Comparison of ENCODE assay signal across 13 cellular contexts in the genomic region with DNA sequence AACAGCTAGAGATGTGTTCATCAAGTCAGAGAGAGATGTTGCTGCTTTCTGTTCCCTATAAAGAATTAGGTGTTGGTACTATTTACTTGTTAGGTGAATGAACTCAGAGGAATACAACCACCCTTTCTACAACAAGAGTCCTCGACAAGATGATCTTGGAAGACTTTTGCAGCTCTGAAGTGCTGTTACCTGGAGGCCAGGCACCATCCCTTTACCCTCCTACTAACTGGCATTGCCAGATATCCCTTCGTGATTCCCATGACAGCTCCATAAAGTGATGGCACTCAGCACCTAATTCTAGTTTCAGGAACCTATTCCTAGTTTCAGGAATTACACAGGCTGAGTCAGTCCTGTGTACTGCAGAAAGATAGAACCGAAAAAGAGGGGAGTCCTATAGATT. TPM values are rescaled to one million over a fixed set of nuclear protein-coding genes. Genes with fewer than 3 reads are reported as not detected.
DNase-seq lines count a peak whose midpoint lies in the region; ATAC-seq, FAIRE-seq and TF ChIP-seq lines count a peak whose summit lies in the region.
"Had no signal": no experiment of that assay in that cellular context is flagged by ENCODE, and none has a peak within 500 bp of the region (broad histone marks: within the 10 kb centered on the region; RNA-seq: fewer than 3 reads in every experiment).

No MANE protein-coding gene starts in this region.

- H3K9me3 Mint-ChIP-seq in stimulated activated naive CD8-positive, alpha-beta T cell treated with anti-CD3 and anti-CD28 coated beads, Interleukin-15, Interleukin-2, amounts not matched to agents 100 ng/mL and 50 ng/mL, for 24 hours, result no peaks in the 10 kb centered on the region
- H3K9me3 Mint-ChIP-seq in activated CD4-positive, alpha-beta memory T cell treated with anti-CD3 and anti-CD28 coated beads for 36 hours, result no peaks in the 10 kb centered on the region
- H3K9me3 Mint-ChIP-seq in endothelial cell (ENCODE audit: unreplicated experiment), result no peaks in the 10 kb centered on the region
- H3K9me3 Mint-ChIP-seq in stimulated activated effector memory CD8-positive, alpha-beta T cell treated with anti-CD3 and anti-CD28 coated beads, Interleukin-12 subunit alpha, Interleukin-12 subunit beta, amount 100 ng/mL, for 72 hours, result no peaks in the 10 kb centered on the region

- no peak overlapping the region for H3K4me3 ChIP-seq in HepG2 (replicated peaks in 1 of 3; ENCODE audit: insufficient read depth in 1 of 3, low read depth in 2 of 3, low read length in 3 of 3)
- H3K4me3 ChIP-seq: adrenal gland, SK-N-MC had no signal

- no peak overlapping the region for H2AFZ ChIP-seq in HepG2 (ENCODE audit: low read length)

- no peak for TF ChIP-seq POLR2A in HepG2 (IDR thresholded peaks at IDR 0.05; ENCODE audit: insufficient read depth in 1 of 2, low read depth in 2 of 2, low read length in 2 of 2)

- no peaks in the 10 kb centered on the region for H4K20me1 ChIP-seq in HepG2 (ENCODE audit: insufficient read depth, low read length)

- H3K4me1 ChIP-seq in HepG2 (ENCODE audit: insufficient read depth, low read length), result peaks cover 43% of the 10 kb centered on the region

- CTCF ChIA-PET in activated CD4-positive, alpha-beta memory T cell treated with anti-CD3 and anti-CD28 coated beads for 36 hours (lab: Charles Lee), result interaction anchor here (1.3 to 2.9 kb wide), 4 partner anchors 8 to 43 kb away, joined by 4 to 18 read pairs (median 5); a partner anchor contains a TSS
- CTCF ChIA-PET in HepG2 (lab: Yijun Ruan, JAX; ENCODE audit: low intra/inter-chr PET ratio, low total read pairs), result no interaction called here

- peaks cover 16 to 87% of the 10 kb centered on the region in 2 experiments for H3K36me3 ChIP-seq in HepG2 (replicated peaks in 1 of 2; ENCODE audit: control insufficient read depth in 1 of 2, insufficient read depth in 2 of 2, low read length in 2 of 2)

- H3K4me1 Mint-ChIP-seq in stimulated activated naive CD8-positive, alpha-beta T cell treated with anti-CD3 and anti-CD28 coated beads, Interleukin-15, Interleukin-2, amounts not matched to agents 100 ng/mL and 50 ng/mL, for 24 hours (ENCODE audit: low read depth), result peaks cover 95% of the 10 kb centered on the region
- peaks cover 87% of the 10 kb centered on the region for H3K4me1 Mint-ChIP-seq in activated CD4-positive, alpha-beta memory T cell treated with anti-CD3 and anti-CD28 coated beads for 36 hours (ENCODE audit: low read depth)
- peaks cover 20% of the 10 kb centered on the region for H3K4me1 Mint-ChIP-seq in endothelial cell (ENCODE audit: unreplicated experiment)
- H3K4me1 Mint-ChIP-seq in stimulated activated effector memory CD8-positive, alpha-beta T cell treated with anti-CD3 and anti-CD28 coated beads, Interleukin-12 subunit alpha, Interleukin-12 subunit beta, amount 100 ng/mL, for 72 hours, result peaks cover 85% of the 10 kb centered on the region

- no peaks in the 10 kb centered on the region for H3K27me3 ChIP-seq in HepG2 (ENCODE audit: control insufficient read depth in 1 of 2, insufficient read depth in 2 of 2, low read length in 2 of 2)
- H3K27me3 ChIP-seq: adrenal gland had no signal

- no peak overlapping the region for H3K9ac ChIP-seq in HepG2 (ENCODE audit: insufficient read depth, low read depth, low read length)

- no TSS peak for BruUV-seq in HepG2 (replicated peaks; lab: Mats Ljungman, UMichigan)

- H3K9me3 ChIP-seq in HepG2 (ENCODE audit: low read length), result no peaks in the 10 kb centered on the region
- H3K9me3 ChIP-seq: adrenal gland had no signal

- no peak for ATAC-seq in stimulated activated naive CD8-positive, alpha-beta T cell treated with anti-CD3 and anti-CD28 coated beads, Interleukin-15, Interleukin-2, amounts not matched to agents 100 U/mL and 50 U/mL, for 24 hours
- no peak for ATAC-seq in HepG2
- no peak for ATAC-seq in stimulated activated effector memory CD8-positive, alpha-beta T cell treated with anti-CD3 and anti-CD28 coated beads, Interleukin-12 subunit alpha, Interleukin-12 subunit beta, amount 100 ng/mL, for 72 hours

- H3K27ac Mint-ChIP-seq in stimulated activated naive CD8-positive, alpha-beta T cell treated with anti-CD3 and anti-CD28 coated beads, Interleukin-15, Interleukin-2, amounts not matched to agents 100 ng/mL and 50 ng/mL, for 24 hours, result peak overlapping the region; percentile 84
- H3K27ac Mint-ChIP-seq in activated CD4-positive, alpha-beta memory T cell treated with anti-CD3 and anti-CD28 coated beads for 36 hours, result peak overlapping the region; percentile 77
- H3K27ac Mint-ChIP-seq in endothelial cell (ENCODE audit: unreplicated experiment), result no peak overlapping the region
- H3K27ac Mint-ChIP-seq in stimulated activated effector memory CD8-positive, alpha-beta T cell treated with anti-CD3 and anti-CD28 coated beads, Interleukin-12 subunit alpha, Interleukin-12 subunit beta, amount 100 ng/mL, for 72 hours, result no peak overlapping the region

- no peaks in the 10 kb centered on the region for H3K27me3 Mint-ChIP-seq in stimulated activated naive CD8-positive, alpha-beta T cell treated with anti-CD3 and anti-CD28 coated beads, Interleukin-15, Interleukin-2, amounts not matched to agents 100 ng/mL and 50 ng/mL, for 24 hours
- no peaks in the 10 kb centered on the region for H3K27me3 Mint-ChIP-seq in activated CD4-positive, alpha-beta memory T cell treated with anti-CD3 and anti-CD28 coated beads for 36 hours
- H3K27me3 Mint-ChIP-seq in endothelial cell (ENCODE audit: unreplicated experiment), result no peaks in the 10 kb centered on the region

- H3K4me2 ChIP-seq in HepG2 (ENCODE audit: low read depth, low read length), result no peak overlapping the region

- TF ChIP-seq CTCF in endothelial cell (IDR thresholded peaks at IDR 0.05; ENCODE audit: unreplicated experiment), result no peak
- no peak for TF ChIP-seq CTCF in HepG2 (CRISPR knock-in tag; IDR thresholded peaks at IDR 0.05)

- POLR2A ChIA-PET in activated CD4-positive, alpha-beta memory T cell treated with anti-CD3 and anti-CD28 coated beads for 36 hours (lab: Charles Lee), result no interaction called here
- POLR2A ChIA-PET in HepG2 (lab: Yijun Ruan, JAX), result no interaction called here

- DNase-seq in stimulated activated naive CD8-positive, alpha-beta T cell treated with anti-CD3 and anti-CD28 coated beads, Interleukin-15, Interleukin-2, amounts not matched to agents 100 U/mL and 50 U/mL, for 24 hours, result no peak
- DNase-seq in activated CD4-positive, alpha-beta memory T cell treated with anti-CD3 and anti-CD28 coated beads for 36 hours, result no peak
- no peak for DNase-seq in endothelial cell (ENCODE audit: low spot score)
- no peak for DNase-seq in HepG2 (ENCODE audit: low spot score)
- DNase-seq in stimulated activated effector memory CD8-positive, alpha-beta T cell treated with anti-CD3 and anti-CD28 coated beads, Interleukin-12 subunit alpha, Interleukin-12 subunit beta, amount 100 ng/mL, for 72 hours (ENCODE audit: low spot score in 2 of 2), result no peak
- no peak for DNase-seq in COLO829 (ENCODE audit: low spot score)
- DNase-seq in effector CD8-positive, alpha-beta T cell (lab: John Stamatoyannopoulos, UW), result no peak
- DNase-seq: adrenal gland; central memory CD4-positive, alpha-beta T cell; NCI-H2029; NCI-H510A treated with DMSO at 0.1 percent for 48 hours had no signal

- H3K4me3 Mint-ChIP-seq in stimulated activated naive CD8-positive, alpha-beta T cell treated with anti-CD3 and anti-CD28 coated beads, Interleukin-15, Interleukin-2, amounts not matched to agents 100 ng/mL and 50 ng/mL, for 24 hours, result peak overlapping the region; percentile 3
- no peak overlapping the region for H3K4me3 Mint-ChIP-seq in activated CD4-positive, alpha-beta memory T cell treated with anti-CD3 and anti-CD28 coated beads for 36 hours
- H3K4me3 Mint-ChIP-seq in endothelial cell (ENCODE audit: unreplicated experiment), result peak overlapping the region; percentile 56
- H3K4me3 Mint-ChIP-seq in stimulated activated effector memory CD8-positive, alpha-beta T cell treated with anti-CD3 and anti-CD28 coated beads, Interleukin-12 subunit alpha, Interleukin-12 subunit beta, amount 100 ng/mL, for 72 hours, result no peak overlapping the region

- intact Hi-C loops in activated CD4-positive, alpha-beta memory T cell treated with anti-CD3 and anti-CD28 coated beads for 36 hours (cut with micrococcal nuclease), result no loop called here
- intact Hi-C loops in HepG2 (cut with micrococcal nuclease; ENCODE audit: unreplicated experiment), result no loop called here

- TF ChIP-seq RAD21 in HepG2 (CRISPR knock-in tag; IDR thresholded peaks at IDR 0.05), result no peak

- no peak for FAIRE-seq in HepG2 (lab: Jason Lieb, UNC)

- TF ChIP-seq EP300 in HepG2 (IDR thresholded peaks at IDR 0.05; ENCODE audit: low read depth in 2 of 2, low read length in 2 of 2), result no peak
- TF ChIP-seq EP300 in HepG2 (CRISPR knock-in tag; IDR thresholded peaks at IDR 0.05; ENCODE audit: borderline replicate concordance), result no peak

- no peak overlapping the region for H3K27ac ChIP-seq in HepG2 (ENCODE audit: extremely low read length, insufficient read depth, low read length)
- H3K27ac ChIP-seq: SK-N-MC had no signal

- peaks cover 89% of the 10 kb centered on the region for H3K36me3 Mint-ChIP-seq in stimulated activated naive CD8-positive, alpha-beta T cell treated with anti-CD3 and anti-CD28 coated beads, Interleukin-15, Interleukin-2, amounts not matched to agents 100 ng/mL and 50 ng/mL, for 24 hours (ENCODE audit: low read depth)
- peaks cover 67% of the 10 kb centered on the region for H3K36me3 Mint-ChIP-seq in activated CD4-positive, alpha-beta memory T cell treated with anti-CD3 and anti-CD28 coated beads for 36 hours
- peaks cover 48% of the 10 kb centered on the region for H3K36me3 Mint-ChIP-seq in endothelial cell (ENCODE audit: low read depth, unreplicated experiment)
- H3K36me3 Mint-ChIP-seq in stimulated activated effector memory CD8-positive, alpha-beta T cell treated with anti-CD3 and anti-CD28 coated beads, Interleukin-12 subunit alpha, Interleukin-12 subunit beta, amount 100 ng/mL, for 72 hours, result peaks cover 100% of the 10 kb centered on the region

- WGBS in HepG2 (ENCODE audit: low lambda C conversion rate), result 99% methylated on average over 3 of the region's 3 CpGs

- in situ Hi-C loops in HepG2 (cut with HindIII; ENCODE audit: extremely low pct_ligation_motif_present, low pct_unique_long_range_greater_than_20kb), result no loop called here

- peaks cover 33% of the 10 kb centered on the region for H3K79me2 ChIP-seq in HepG2 (ENCODE audit: insufficient read depth, low read length)

RNA-seq across cellular contexts. Expression of a gene that starts 9.9 kb away (rescaled TPM):
- 100 to 1,000 TPM; 564 to 570 TPM for total RNA-seq in activated CD4-positive, alpha-beta memory T cell treated with anti-CD3 and anti-CD28 coated beads for 36 hours
- 468 TPM for total RNA-seq in endothelial cell (ENCODE audit: unreplicated experiment)
- 168 and 201 TPM in 2 replicates for total RNA-seq in HepG2 (2016; rRNA removed; fragmentation: Illumina TruSeq; extraction: Trizol)
- 312 and 330 TPM in 2 replicates for total RNA-seq in HepG2 (2016; cell fraction: cytosol; rRNA removed; fragmentation: Illumina TruSeq; extraction: Trizol; ENCODE audit: low read depth)
- total RNA-seq in HepG2 (2016; cell fraction: insoluble cytoplasmic fraction; rRNA removed; fragmentation: Illumina TruSeq; extraction: Trizol), result 163 and 189 TPM in 2 replicates
- 389 and 391 TPM in 2 replicates for total RNA-seq in HepG2 (2016; cell fraction: membrane; rRNA removed; fragmentation: Illumina TruSeq; extraction: Trizol)
- total RNA-seq in HepG2 (2016; cell fraction: nucleus; rRNA removed; fragmentation: Illumina TruSeq; extraction: Trizol), result 103 and 109 TPM in 2 replicates
- 257 and 303 TPM in 2 replicates for polyA plus RNA-seq in HepG2 (2011; rRNA removed)
- 184 and 199 TPM in 2 replicates for polyA plus RNA-seq in HepG2 (2011; cell fraction: cytosol; rRNA removed)
- 103 and 125 TPM in 2 replicates for polyA plus RNA-seq in HepG2 (2011; cell fraction: nucleus; rRNA removed)
- 165 and 176 TPM in 2 replicates for polyA plus RNA-seq in HepG2 (2012)
- polyA plus RNA-seq in HepG2 (2016; cell fraction: cytosol; fragmentation: Illumina TruSeq; extraction: Trizol; ENCODE audit: low read depth), result 614 and 653 TPM in 2 replicates
- 342 and 343 TPM in 2 replicates for polyA plus RNA-seq in HepG2 (2016; cell fraction: insoluble cytoplasmic fraction; fragmentation: Illumina TruSeq; extraction: Trizol; ENCODE audit: low read depth)
- 586 and 613 TPM in 2 replicates for polyA plus RNA-seq in HepG2 (2016; cell fraction: membrane; fragmentation: Illumina TruSeq; extraction: Trizol; ENCODE audit: low read depth)
- 218 and 223 TPM in 2 replicates for polyA plus RNA-seq in HepG2 (2016; cell fraction: nucleus; fragmentation: Illumina TruSeq; extraction: Trizol; ENCODE audit: insufficient read depth, low read depth)
- 153 and 196 TPM in 2 replicates for polyA minus RNA-seq in HepG2 (2011; rRNA and poly(A)+ RNA removed; ENCODE audit: low replicate concordance)
- 74.9 and 88.0 TPM in 2 replicates for polyA minus RNA-seq in HepG2 (2011; cell fraction: cytosol; rRNA and poly(A)+ RNA removed)
- 166 and 173 TPM in 2 replicates for polyA minus RNA-seq in HepG2 (2011; cell fraction: nucleus; rRNA and poly(A)+ RNA removed)

RNA-seq across cellular contexts. Expression of a gene that starts 33.9 kb away (rescaled TPM):
- total RNA-seq in activated CD4-positive, alpha-beta memory T cell treated with anti-CD3 and anti-CD28 coated beads for 36 hours, result under 1 TPM; 0.14 to 0.19 TPM
- total RNA-seq in endothelial cell (ENCODE audit: unreplicated experiment) (0.77 TPM), HepG2 (2016; rRNA removed; fragmentation: Illumina TruSeq; extraction: Trizol) (0.09 TPM in 1 of 2 replicates, not detected in the other)
- total RNA-seq in HepG2 (2016; cell fraction: cytosol; rRNA removed; fragmentation: Illumina TruSeq; extraction: Trizol; ENCODE audit: low read depth), result not detected in 2 replicates
- 0.15 TPM in 1 of 2 replicates, not detected in the other for total RNA-seq in HepG2 (2016; cell fraction: insoluble cytoplasmic fraction; rRNA removed; fragmentation: Illumina TruSeq; extraction: Trizol)
- 0.17 TPM in 1 of 2 replicates, not detected in the other for total RNA-seq in HepG2 (2016; cell fraction: membrane; rRNA removed; fragmentation: Illumina TruSeq; extraction: Trizol)
- 0.25 and 0.38 TPM in 2 replicates for total RNA-seq in HepG2 (2016; cell fraction: nucleus; rRNA removed; fragmentation: Illumina TruSeq; extraction: Trizol)
- 0.05 and 0.09 TPM in 2 replicates for polyA plus RNA-seq in HepG2 (2011; rRNA removed)
- 0.05 and 0.12 TPM in 2 replicates for polyA plus RNA-seq in HepG2 (2011; cell fraction: cytosol; rRNA removed)
- 0.45 and 0.68 TPM in 2 replicates for polyA plus RNA-seq in HepG2 (2011; cell fraction: nucleus; rRNA removed)
- polyA plus RNA-seq in HepG2 (2012), result 0.09 and 0.11 TPM in 2 replicates
- polyA plus RNA-seq in HepG2 (2016; cell fraction: cytosol; fragmentation: Illumina TruSeq; extraction: Trizol; ENCODE audit: low read depth), result 0.08 and 0.22 TPM in 2 replicates
- polyA plus RNA-seq in HepG2 (2016; cell fraction: insoluble cytoplasmic fraction; fragmentation: Illumina TruSeq; extraction: Trizol; ENCODE audit: low read depth), result 0.16 TPM in 1 of 2 replicates, not detected in the other
- polyA plus RNA-seq in HepG2 (2016; cell fraction: membrane; fragmentation: Illumina TruSeq; extraction: Trizol; ENCODE audit: low read depth), result 0.22 and 0.27 TPM in 2 replicates
- not detected in 2 replicates for polyA plus RNA-seq in HepG2 (2016; cell fraction: nucleus; fragmentation: Illumina TruSeq; extraction: Trizol; ENCODE audit: insufficient read depth, low read depth)
- 0.12 and 1.2 TPM in 2 replicates for polyA minus RNA-seq in HepG2 (2011; rRNA and poly(A)+ RNA removed; ENCODE audit: low replicate concordance)
- polyA minus RNA-seq in HepG2 (2011; cell fraction: cytosol; rRNA and poly(A)+ RNA removed), result not detected in 2 replicates
- polyA minus RNA-seq in HepG2 (2011; cell fraction: nucleus; rRNA and poly(A)+ RNA removed), result 1.2 and 1.5 TPM in 2 replicates

RNA-seq across cellular contexts. Expression of a gene that starts 43.0 kb away (rescaled TPM):
- total RNA-seq in activated CD4-positive, alpha-beta memory T cell treated with anti-CD3 and anti-CD28 coated beads for 36 hours, result 10 to 100 TPM; 60.8 to 65.6 TPM
- 67.6 TPM for total RNA-seq in endothelial cell (ENCODE audit: unreplicated experiment)
- total RNA-seq in HepG2 (2016; rRNA removed; fragmentation: Illumina TruSeq; extraction: Trizol), result 186 and 241 TPM in 2 replicates
- total RNA-seq in HepG2 (2016; cell fraction: cytosol; rRNA removed; fragmentation: Illumina TruSeq; extraction: Trizol; ENCODE audit: low read depth), result 26.6 and 29.2 TPM in 2 replicates
- total RNA-seq in HepG2 (2016; cell fraction: insoluble cytoplasmic fraction; rRNA removed; fragmentation: Illumina TruSeq; extraction: Trizol), result 202 and 247 TPM in 2 replicates
- total RNA-seq in HepG2 (2016; cell fraction: membrane; rRNA removed; fragmentation: Illumina TruSeq; extraction: Trizol), result 56.8 and 59.3 TPM in 2 replicates
- 85.4 and 91.7 TPM in 2 replicates for total RNA-seq in HepG2 (2016; cell fraction: nucleus; rRNA removed; fragmentation: Illumina TruSeq; extraction: Trizol)
- polyA plus RNA-seq in HepG2 (2011; rRNA removed), result 110 and 119 TPM in 2 replicates
- 138 and 202 TPM in 2 replicates for polyA plus RNA-seq in HepG2 (2011; cell fraction: cytosol; rRNA removed)
- polyA plus RNA-seq in HepG2 (2011; cell fraction: nucleus; rRNA removed), result 161 and 181 TPM in 2 replicates
- 99.2 and 104 TPM in 2 replicates for polyA plus RNA-seq in HepG2 (2012)
- polyA plus RNA-seq in HepG2 (2016; cell fraction: cytosol; fragmentation: Illumina TruSeq; extraction: Trizol; ENCODE audit: low read depth), result 13.9 and 16.0 TPM in 2 replicates
- polyA plus RNA-seq in HepG2 (2016; cell fraction: insoluble cytoplasmic fraction; fragmentation: Illumina TruSeq; extraction: Trizol; ENCODE audit: low read depth), result 224 and 231 TPM in 2 replicates
- 30.9 and 33.2 TPM in 2 replicates for polyA plus RNA-seq in HepG2 (2016; cell fraction: membrane; fragmentation: Illumina TruSeq; extraction: Trizol; ENCODE audit: low read depth)
- 127 and 131 TPM in 2 replicates for polyA plus RNA-seq in HepG2 (2016; cell fraction: nucleus; fragmentation: Illumina TruSeq; extraction: Trizol; ENCODE audit: insufficient read depth, low read depth)
- 41.5 and 143 TPM in 2 replicates for polyA minus RNA-seq in HepG2 (2011; rRNA and poly(A)+ RNA removed; ENCODE audit: low replicate concordance)
- 58.2 and 63.3 TPM in 2 replicates for polyA minus RNA-seq in HepG2 (2011; cell fraction: cytosol; rRNA and poly(A)+ RNA removed)
- polyA minus RNA-seq in HepG2 (2011; cell fraction: nucleus; rRNA and poly(A)+ RNA removed), result 39.9 and 43.6 TPM in 2 replicates

RNA-seq across cellular contexts. Expression of a gene that starts 43.4 kb away (rescaled TPM):
- 10 to 100 TPM; 18.4 to 19.4 TPM for total RNA-seq in activated CD4-positive, alpha-beta memory T cell treated with anti-CD3 and anti-CD28 coated beads for 36 hours
- total RNA-seq in endothelial cell (ENCODE audit: unreplicated experiment) (31.7 TPM), HepG2 (2016; rRNA removed; fragmentation: Illumina TruSeq; extraction: Trizol) (50.0 and 55.9 TPM in 2 replicates)
- total RNA-seq in HepG2 (2016; cell fraction: cytosol; rRNA removed; fragmentation: Illumina TruSeq; extraction: Trizol; ENCODE audit: low read depth), result 21.6 and 27.3 TPM in 2 replicates
- 48.3 and 59.8 TPM in 2 replicates for total RNA-seq in HepG2 (2016; cell fraction: insoluble cytoplasmic fraction; rRNA removed; fragmentation: Illumina TruSeq; extraction: Trizol)
- total RNA-seq in HepG2 (2016; cell fraction: membrane; rRNA removed; fragmentation: Illumina TruSeq; extraction: Trizol), result 30.6 and 30.7 TPM in 2 replicates
- total RNA-seq in HepG2 (2016; cell fraction: nucleus; rRNA removed; fragmentation: Illumina TruSeq; extraction: Trizol), result 34.2 and 39.5 TPM in 2 replicates
- 78.0 and 80.4 TPM in 2 replicates for polyA plus RNA-seq in HepG2 (2011; rRNA removed)
- polyA plus RNA-seq in HepG2 (2011; cell fraction: cytosol; rRNA removed), result 48.4 and 76.6 TPM in 2 replicates
- 76.3 and 77.5 TPM in 2 replicates for polyA plus RNA-seq in HepG2 (2011; cell fraction: nucleus; rRNA removed)
- polyA plus RNA-seq in HepG2 (2012), result 59.5 and 60.9 TPM in 2 replicates
- 24.9 and 29.3 TPM in 2 replicates for polyA plus RNA-seq in HepG2 (2016; cell fraction: cytosol; fragmentation: Illumina TruSeq; extraction: Trizol; ENCODE audit: low read depth)
- 58.0 and 59.1 TPM in 2 replicates for polyA plus RNA-seq in HepG2 (2016; cell fraction: insoluble cytoplasmic fraction; fragmentation: Illumina TruSeq; extraction: Trizol; ENCODE audit: low read depth)
- 31.6 and 35.4 TPM in 2 replicates for polyA plus RNA-seq in HepG2 (2016; cell fraction: membrane; fragmentation: Illumina TruSeq; extraction: Trizol; ENCODE audit: low read depth)
- polyA plus RNA-seq in HepG2 (2016; cell fraction: nucleus; fragmentation: Illumina TruSeq; extraction: Trizol; ENCODE audit: insufficient read depth, low read depth), result 73.5 and 80.9 TPM in 2 replicates
- polyA minus RNA-seq in HepG2 (2011; rRNA and poly(A)+ RNA removed; ENCODE audit: low replicate concordance), result 33.3 and 44.2 TPM in 2 replicates
- polyA minus RNA-seq in HepG2 (2011; cell fraction: cytosol; rRNA and poly(A)+ RNA removed), result 15.5 and 20.7 TPM in 2 replicates
- polyA minus RNA-seq in HepG2 (2011; cell fraction: nucleus; rRNA and poly(A)+ RNA removed), result 9.7 and 10.9 TPM in 2 replicates

Comparison
In these comparisons a context has a peak if more than half of its experiments do, and no peak if none do; other contexts are left out.
1. H3K27ac Mint-ChIP-seq: peak in stimulated activated naive CD8-positive, alpha-beta T cell treated with anti-CD3 and anti-CD28 coated beads, Interleukin-15, Interleukin-2, amounts not matched to agents 100 ng/mL and 50 ng/mL, for 24 hours (single experiment) and activated CD4-positive, alpha-beta memory T cell treated with anti-CD3 and anti-CD28 coated beads for 36 hours (single experiment); none in endothelial cell (single experiment) and stimulated activated effector memory CD8-positive, alpha-beta T cell treated with anti-CD3 and anti-CD28 coated beads, Interleukin-12 subunit alpha, Interleukin-12 subunit beta, amount 100 ng/mL, for 72 hours (single experiment).
2. H3K4me3 Mint-ChIP-seq: peak in stimulated activated naive CD8-positive, alpha-beta T cell treated with anti-CD3 and anti-CD28 coated beads, Interleukin-15, Interleukin-2, amounts not matched to agents 100 ng/mL and 50 ng/mL, for 24 hours (single experiment) and endothelial cell (single experiment); none in activated CD4-positive, alpha-beta memory T cell treated with anti-CD3 and anti-CD28 coated beads for 36 hours (single experiment) and stimulated activated effector memory CD8-positive, alpha-beta T cell treated with anti-CD3 and anti-CD28 coated beads, Interleukin-12 subunit alpha, Interleukin-12 subunit beta, amount 100 ng/mL, for 72 hours (single experiment).